16 cellular contexts compared by ENCODE assay signal in genomic region chr13:51519839-51520238, GRCh38.
DNase-seq lines count a peak whose midpoint lies in the region; FAIRE-seq and TF ChIP-seq lines count a peak whose summit lies in the region.
"Had no signal": no experiment of that assay in that cellular context is flagged by ENCODE, and none has a peak within 500 bp of the region (broad histone marks: within the 10 kb centered on the region; RNA-seq: fewer than 3 reads in every experiment).

No MANE protein-coding gene starts in this region.

- H3K36me3 ChIP-seq in breast epithelium (no peaks in the 10 kb centered on the region), adipocyte (ENCODE audit: control insufficient read depth, insufficient read depth, low read length, severe bottlenecking) (no peaks in the 10 kb centered on the region)

- H3K9me3 Mint-ChIP-seq in MCF 10A (ENCODE audit: unreplicated experiment), result no peaks in the 10 kb centered on the region

- H3K27me3 ChIP-seq in breast epithelium (no peaks in the 10 kb centered on the region), adipocyte (replicated peaks; ENCODE audit: control insufficient read depth, insufficient read depth, low read length) (no peaks in the 10 kb centered on the region)

- peak overlapping the region; percentile 47 for H3K4me3 Mint-ChIP-seq in MCF 10A (ENCODE audit: unreplicated experiment)
- H3K4me3 Mint-ChIP-seq: activated CD4-positive, alpha-beta T cell treated with anti-CD3 and anti-CD28 coated beads, Interleukin-2, amount 10 ng/mL, durations not matched to agents 7 days and 5 days; naive thymus-derived CD4-positive, alpha-beta T cell had no signal

- H3K27ac ChIP-seq in breast epithelium, result no peak overlapping the region

- no peak overlapping the region for H3K9ac ChIP-seq in adipocyte (ENCODE audit: low read length)

- H3K4me1 Mint-ChIP-seq in MCF 10A (ENCODE audit: insufficient read depth, unreplicated experiment), result peaks cover 25% of the 10 kb centered on the region

- TF ChIP-seq CTCF in MCF 10A (IDR thresholded peaks at IDR 0.05; ENCODE audit: unreplicated experiment), result no peak
- no peak for TF ChIP-seq CTCF in breast epithelium (IDR thresholded peaks at IDR 0.05)
- no peak for TF ChIP-seq CTCF in fibroblast of villous mesenchyme (IDR thresholded peaks at IDR 0.05; ENCODE audit: insufficient read depth, low read depth, low read length)

- peaks cover 6% of the 10 kb centered on the region for H3K36me3 Mint-ChIP-seq in MCF 10A (ENCODE audit: insufficient read depth, unreplicated experiment)

- H3K4me3 ChIP-seq in breast epithelium (no peak overlapping the region), adipocyte (ENCODE audit: low read length) (no peak overlapping the region), fibroblast of villous mesenchyme (ENCODE audit: low read depth, low read length) (no peak overlapping the region)

- no peak for TF ChIP-seq POLR2A in breast epithelium (IDR thresholded peaks at IDR 0.05)

- POLR2A ChIA-PET in MCF 10A (lab: Yijun Ruan, JAX), result interaction anchor here (0.8 to 4.9 kb wide), 15 partner anchors 10 to 125 kb away, joined by 3 to 95 read pairs (median 5); partner anchors contain the start of gene INTS6

- H3K4me1 ChIP-seq in breast epithelium (no peaks in the 10 kb centered on the region), adipocyte (ENCODE audit: control insufficient read depth, insufficient read depth, low read length) (peaks cover 26% of the 10 kb centered on the region)

- no TSS peak for BruUV-seq in MCF 10A (replicated peaks; lab: Mats Ljungman, UMichigan)

- H3K9me3 ChIP-seq in breast epithelium (peaks cover 0 to 4% of the 10 kb centered on the region in 2 donors), adipocyte (ENCODE audit: control insufficient read depth, low read length) (no peaks in the 10 kb centered on the region)

- no peaks in the 10 kb centered on the region for H3K27me3 Mint-ChIP-seq in MCF 10A (ENCODE audit: insufficient read depth, unreplicated experiment)
- H3K27me3 Mint-ChIP-seq: activated CD4-positive, alpha-beta T cell treated with anti-CD3 and anti-CD28 coated beads, Interleukin-2, amount 10 ng/mL, durations not matched to agents 7 days and 5 days; naive thymus-derived CD4-positive, alpha-beta T cell had no signal

- FAIRE-seq in urothelium cell line (lab: Jason Lieb, UNC), result no peak
- FAIRE-seq: A204.1, GM18507, HTR-8/SVneo had no signal

- CTCF ChIA-PET in MCF 10A (lab: Yijun Ruan, JAX), result interaction anchor here (0.5 to 1.4 kb wide), 7 partner anchors 14 to 283 kb away, joined by 3 to 6 read pairs (median 4); no protein-coding TSS in a partner anchor

- intact Hi-C loops in MCF 10A (cut with micrococcal nuclease) (loop anchor here (1.0 to 5.0 kb wide), 4 partner anchors 64 to 124 kb away; partner anchors contain the start of genes INTS6 and WDFY2), breast epithelium (cut with DNase I; ENCODE audit: low total_unique reads) (no loop called here)

- peak overlapping the region; percentile 40 for H3K27ac Mint-ChIP-seq in MCF 10A (ENCODE audit: low read depth, unreplicated experiment)
- H3K27ac Mint-ChIP-seq: activated CD4-positive, alpha-beta T cell treated with anti-CD3 and anti-CD28 coated beads, Interleukin-2, amount 10 ng/mL, durations not matched to agents 7 days and 5 days had no signal

- DNase-seq in MCF 10A (ENCODE audit: unreplicated experiment) (peak; percentile 90), breast epithelium (ENCODE audit: low spot score in 2 of 2) (no peak), adipocyte (ENCODE audit: low read depth) (peak; percentile 70), fibroblast of villous mesenchyme (ENCODE audit: low read depth) (peak; percentile 28), superior temporal gyrus (ENCODE audit: extremely low spot score) (peak; percentile 43), urothelium cell line (ENCODE audit: low spot score) (no peak)
- DNase-seq in activated effector memory CD4-positive, alpha-beta T cell treated with anti-CD3 and anti-CD28 coated beads, Interleukin-2, amount 50 U/mL, for 16 hours, result no peak
- no peak for DNase-seq in activated effector memory CD4-positive, alpha-beta T cell treated with Interleukin-2 at 50 U/mL for 16 hours
- DNase-seq: activated CD4-positive, alpha-beta T cell treated with anti-CD3 and anti-CD28 coated beads, Interleukin-2, amount 10 ng/mL, durations not matched to agents 7 days and 5 days; Calu3; NCI-H2227 treated with DMSO at 0.1 percent for 48 hours; T-helper 9 cell had no signal

Comparison
In these comparisons a context has a peak if more than half of its experiments do, and no peak if none do; other contexts are left out.
1. DNase-seq: peak in MCF 10A (single experiment), adipocyte (single experiment), fibroblast of villous mesenchyme (single experiment) and superior temporal gyrus (single experiment); none in breast epithelium (0 of 2), activated effector memory CD4-positive, alpha-beta T cell treated with anti-CD3 and anti-CD28 coated beads, Interleukin-2, amount 50 U/mL, for 16 hours (single experiment), activated effector memory CD4-positive, alpha-beta T cell treated with Interleukin-2 at 50 U/mL for 16 hours (single experiment) and urothelium cell line (single experiment).